In the genomic region with DNA sequence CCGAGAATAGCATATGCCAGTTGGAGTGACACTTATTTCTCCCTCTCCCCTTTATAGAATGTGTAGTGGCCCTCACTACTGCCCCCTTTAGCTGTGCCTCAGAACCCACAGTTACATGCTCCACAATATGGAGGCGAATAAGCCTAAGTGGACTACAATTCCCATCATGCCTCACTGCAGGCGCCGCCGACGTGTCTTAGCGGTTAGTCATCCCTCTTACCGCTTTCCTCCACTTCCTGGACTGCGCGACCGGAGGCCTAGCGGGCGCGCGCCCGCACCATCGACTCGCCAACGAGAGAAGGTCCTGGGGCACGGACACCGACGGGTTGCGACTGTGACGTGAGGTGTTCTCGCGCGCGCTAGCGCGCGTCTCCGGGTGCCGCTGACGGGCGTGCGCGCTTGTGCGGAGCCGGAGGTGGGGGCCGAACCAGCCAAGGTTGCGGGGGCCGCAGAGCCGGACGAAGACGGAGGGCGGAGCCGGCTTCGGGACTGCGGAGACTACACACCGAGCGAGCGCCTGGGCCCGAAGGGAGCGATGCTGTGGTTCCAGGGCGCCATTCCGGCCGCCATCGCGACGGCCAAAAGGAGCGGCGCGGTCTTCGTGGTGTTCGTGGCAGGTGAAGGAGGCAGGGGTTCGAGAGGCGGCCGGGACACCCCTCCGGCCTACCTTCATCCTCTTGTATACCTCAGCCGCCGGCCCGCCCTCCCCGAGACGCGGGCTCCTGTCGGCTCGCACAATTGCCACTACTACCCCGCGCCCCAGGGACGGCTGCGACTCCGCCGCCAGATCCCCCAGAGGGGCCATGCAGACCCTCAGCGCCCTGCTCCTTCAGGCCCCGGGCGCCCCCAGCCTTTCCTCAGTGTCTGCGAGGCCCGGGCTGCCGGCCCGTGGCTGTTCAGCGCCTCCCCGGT, we compare ENCODE assay signal across 1 cellular context.
TF ChIP-seq lines count a peak whose summit lies in the region.

Gene UBXN4, plus strand, starts transcription at position 461 of the 912 bp plus-strand sequence. Its CDS starts 75 bp downstream, at position 536.

TF ChIP-seq in GM12878, 131 proteins besides CTCF, POLR2A, EP300 and RAD21 (continued from another document and continues in another):
- TF ChIP-seq, protein P1, sequence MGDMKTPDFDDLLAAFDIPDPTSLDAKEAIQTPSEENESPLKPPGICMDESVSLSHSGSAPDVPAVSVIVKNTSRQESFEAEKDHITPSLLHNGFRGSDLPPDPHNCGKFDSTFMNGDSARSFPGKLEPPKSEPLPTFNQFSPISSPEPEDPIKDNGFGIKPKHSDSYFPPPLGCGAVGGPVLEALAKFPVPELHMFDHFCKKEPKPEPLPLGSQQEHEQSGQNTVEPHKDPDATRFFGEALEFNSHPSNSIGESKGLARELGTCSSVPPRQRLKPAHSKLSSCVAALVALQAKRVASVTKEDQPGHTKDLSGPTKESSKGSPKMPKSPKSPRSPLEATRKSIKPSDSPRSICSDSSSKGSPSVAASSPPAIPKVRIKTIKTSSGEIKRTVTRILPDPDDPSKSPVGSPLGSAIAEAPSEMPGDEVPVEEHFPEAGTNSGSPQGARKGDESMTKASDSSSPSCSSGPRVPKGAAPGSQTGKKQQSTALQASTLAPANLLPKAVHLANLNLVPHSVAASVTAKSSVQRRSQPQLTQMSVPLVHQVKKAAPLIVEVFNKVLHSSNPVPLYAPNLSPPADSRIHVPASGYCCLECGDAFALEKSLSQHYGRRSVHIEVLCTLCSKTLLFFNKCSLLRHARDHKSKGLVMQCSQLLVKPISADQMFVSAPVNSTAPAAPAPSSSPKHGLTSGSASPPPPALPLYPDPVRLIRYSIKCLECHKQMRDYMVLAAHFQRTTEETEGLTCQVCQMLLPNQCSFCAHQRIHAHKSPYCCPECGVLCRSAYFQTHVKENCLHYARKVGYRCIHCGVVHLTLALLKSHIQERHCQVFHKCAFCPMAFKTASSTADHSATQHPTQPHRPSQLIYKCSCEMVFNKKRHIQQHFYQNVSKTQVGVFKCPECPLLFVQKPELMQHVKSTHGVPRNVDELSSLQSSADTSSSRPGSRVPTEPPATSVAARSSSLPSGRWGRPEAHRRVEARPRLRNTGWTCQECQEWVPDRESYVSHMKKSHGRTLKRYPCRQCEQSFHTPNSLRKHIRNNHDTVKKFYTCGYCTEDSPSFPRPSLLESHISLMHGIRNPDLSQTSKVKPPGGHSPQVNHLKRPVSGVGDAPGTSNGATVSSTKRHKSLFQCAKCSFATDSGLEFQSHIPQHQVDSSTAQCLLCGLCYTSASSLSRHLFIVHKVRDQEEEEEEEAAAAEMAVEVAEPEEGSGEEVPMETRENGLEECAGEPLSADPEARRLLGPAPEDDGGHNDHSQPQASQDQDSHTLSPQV (IDR thresholded peaks at IDR 0.05): no peak
- TF ChIP-seq BCL11A (IDR thresholded peaks at IDR 0.05; ENCODE audit: low read depth, low read length): no peak
- TF ChIP-seq ZBED1 (IDR thresholded peaks at IDR 0.05; ENCODE audit: borderline replicate concordance): peak; percentile 76; the same call in 1 of the 2 replicates
- no peak for TF ChIP-seq FOXK2 (IDR thresholded peaks at IDR 0.05)
- TF ChIP-seq, protein P2, sequence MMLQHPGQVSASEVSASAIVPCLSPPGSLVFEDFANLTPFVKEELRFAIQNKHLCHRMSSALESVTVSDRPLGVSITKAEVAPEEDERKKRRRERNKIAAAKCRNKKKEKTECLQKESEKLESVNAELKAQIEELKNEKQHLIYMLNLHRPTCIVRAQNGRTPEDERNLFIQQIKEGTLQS (IDR thresholded peaks at IDR 0.05; ENCODE audit: borderline replicate concordance, extremely low read depth, low read depth, low read length): no peak
- TF ChIP-seq TBL1XR1 (IDR thresholded peaks at IDR 0.05; ENCODE audit: low read depth, low read length): no peak
- TF ChIP-seq ZNF384 (IDR thresholded peaks at IDR 0.05; ENCODE audit: borderline replicate concordance, low read depth, low read length): no peak
- TF ChIP-seq CEBPZ (IDR thresholded peaks at IDR 0.05; ENCODE audit: low read depth, low read length): no peak
- TF ChIP-seq RELA (IDR thresholded peaks at IDR 0.05; ENCODE audit: borderline replicate concordance, partially characterized antibody): peak; percentile 19
- TF ChIP-seq, protein P3, sequence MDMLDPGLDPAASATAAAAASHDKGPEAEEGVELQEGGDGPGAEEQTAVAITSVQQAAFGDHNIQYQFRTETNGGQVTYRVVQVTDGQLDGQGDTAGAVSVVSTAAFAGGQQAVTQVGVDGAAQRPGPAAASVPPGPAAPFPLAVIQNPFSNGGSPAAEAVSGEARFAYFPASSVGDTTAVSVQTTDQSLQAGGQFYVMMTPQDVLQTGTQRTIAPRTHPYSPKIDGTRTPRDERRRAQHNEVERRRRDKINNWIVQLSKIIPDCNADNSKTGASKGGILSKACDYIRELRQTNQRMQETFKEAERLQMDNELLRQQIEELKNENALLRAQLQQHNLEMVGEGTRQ (IDR thresholded peaks at IDR 0.05; ENCODE audit: borderline replicate concordance, low read depth, low read length): no peak
- TF ChIP-seq, protein P4, sequence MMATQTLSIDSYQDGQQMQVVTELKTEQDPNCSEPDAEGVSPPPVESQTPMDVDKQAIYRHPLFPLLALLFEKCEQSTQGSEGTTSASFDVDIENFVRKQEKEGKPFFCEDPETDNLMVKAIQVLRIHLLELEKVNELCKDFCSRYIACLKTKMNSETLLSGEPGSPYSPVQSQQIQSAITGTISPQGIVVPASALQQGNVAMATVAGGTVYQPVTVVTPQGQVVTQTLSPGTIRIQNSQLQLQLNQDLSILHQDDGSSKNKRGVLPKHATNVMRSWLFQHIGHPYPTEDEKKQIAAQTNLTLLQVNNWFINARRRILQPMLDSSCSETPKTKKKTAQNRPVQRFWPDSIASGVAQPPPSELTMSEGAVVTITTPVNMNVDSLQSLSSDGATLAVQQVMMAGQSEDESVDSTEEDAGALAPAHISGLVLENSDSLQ (IDR thresholded peaks at IDR 0.05): peak; percentile 89
- peak; percentile 76 for TF ChIP-seq SMAD5 (IDR thresholded peaks at IDR 0.05; ENCODE audit: low read depth)
- TF ChIP-seq CHD4 (IDR thresholded peaks at IDR 0.05): 0 out of 2 replicates have a peak, but pooled peaks have one; percentile 57
- TF ChIP-seq PRDM15 (CRISPR knock-in tag; IDR thresholded peaks at IDR 0.05): no peak
- TF ChIP-seq KDM1A (IDR thresholded peaks at IDR 0.05; ENCODE audit: borderline replicate concordance): no peak
- peak; percentile 62; the same call in 1 of the 2 replicates for TF ChIP-seq DPF2 (IDR thresholded peaks at IDR 0.05)
- TF ChIP-seq MYC (IDR thresholded peaks at IDR 0.05; ENCODE audit: insufficient read depth, insufficient read length, insufficient replicate concordance, low read length, severe bottlenecking): no peak
- no peak for TF ChIP-seq SMC3 (IDR thresholded peaks at IDR 0.05; ENCODE audit: borderline replicate concordance, low read length)
- TF ChIP-seq, protein P5, sequence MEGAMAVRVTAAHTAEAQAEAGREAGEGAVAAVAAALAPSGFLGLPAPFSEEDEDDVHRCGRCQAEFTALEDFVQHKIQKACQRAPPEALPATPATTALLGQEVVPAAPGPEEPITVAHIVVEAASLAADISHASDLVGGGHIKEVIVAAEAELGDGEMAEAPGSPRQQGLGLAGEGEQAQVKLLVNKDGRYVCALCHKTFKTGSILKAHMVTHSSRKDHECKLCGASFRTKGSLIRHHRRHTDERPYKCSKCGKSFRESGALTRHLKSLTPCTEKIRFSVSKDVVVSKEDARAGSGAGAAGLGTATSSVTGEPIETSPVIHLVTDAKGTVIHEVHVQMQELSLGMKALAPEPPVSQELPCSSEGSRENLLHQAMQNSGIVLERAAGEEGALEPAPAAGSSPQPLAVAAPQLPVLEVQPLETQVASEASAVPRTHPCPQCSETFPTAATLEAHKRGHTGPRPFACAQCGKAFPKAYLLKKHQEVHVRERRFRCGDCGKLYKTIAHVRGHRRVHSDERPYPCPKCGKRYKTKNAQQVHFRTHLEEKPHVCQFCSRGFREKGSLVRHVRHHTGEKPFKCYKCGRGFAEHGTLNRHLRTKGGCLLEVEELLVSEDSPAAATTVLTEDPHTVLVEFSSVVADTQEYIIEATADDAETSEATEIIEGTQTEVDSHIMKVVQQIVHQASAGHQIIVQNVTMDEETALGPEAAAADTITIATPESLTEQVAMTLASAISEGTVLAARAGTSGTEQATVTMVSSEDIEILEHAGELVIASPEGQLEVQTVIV (IDR thresholded peaks at IDR 0.05; ENCODE audit: borderline replicate concordance, partially characterized antibody): peak; percentile 94
- 0 out of 2 replicates have a peak, but pooled peaks have one; percentile 56 for TF ChIP-seq GATAD2B (conservative IDR thresholded peaks at IDR 0.05; ENCODE audit: low read depth)
- TF ChIP-seq HDGF (IDR thresholded peaks at IDR 0.05): peak; percentile 92
- TF ChIP-seq LARP7 (IDR thresholded peaks at IDR 0.05): peak; percentile 86
- no peak for TF ChIP-seq MTA2 (IDR thresholded peaks at IDR 0.05; ENCODE audit: low read depth)
- no peak for TF ChIP-seq BCL3 (IDR thresholded peaks at IDR 0.05; ENCODE audit: borderline replicate concordance, insufficient read depth, low read depth, low read length, poor library complexity, severe bottlenecking)
- TF ChIP-seq YBX1 (IDR thresholded peaks at IDR 0.05): no peak
- peak; percentile 96 for TF ChIP-seq CREB1 (IDR thresholded peaks at IDR 0.05; ENCODE audit: low read depth)
- TF ChIP-seq, protein P6, sequence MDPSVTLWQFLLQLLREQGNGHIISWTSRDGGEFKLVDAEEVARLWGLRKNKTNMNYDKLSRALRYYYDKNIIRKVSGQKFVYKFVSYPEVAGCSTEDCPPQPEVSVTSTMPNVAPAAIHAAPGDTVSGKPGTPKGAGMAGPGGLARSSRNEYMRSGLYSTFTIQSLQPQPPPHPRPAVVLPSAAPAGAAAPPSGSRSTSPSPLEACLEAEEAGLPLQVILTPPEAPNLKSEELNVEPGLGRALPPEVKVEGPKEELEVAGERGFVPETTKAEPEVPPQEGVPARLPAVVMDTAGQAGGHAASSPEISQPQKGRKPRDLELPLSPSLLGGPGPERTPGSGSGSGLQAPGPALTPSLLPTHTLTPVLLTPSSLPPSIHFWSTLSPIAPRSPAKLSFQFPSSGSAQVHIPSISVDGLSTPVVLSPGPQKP (IDR thresholded peaks at IDR 0.05; ENCODE audit: low read depth, low read length): no peak
- no peak for TF ChIP-seq NFYA (IDR thresholded peaks at IDR 0.05; ENCODE audit: borderline replicate concordance, low read depth, low read length)
- no peak for TF ChIP-seq GABPA (IDR thresholded peaks at IDR 0.05; ENCODE audit: low read depth)
- no peak for TF ChIP-seq MTA3 (IDR thresholded peaks at IDR 0.05; ENCODE audit: borderline replicate concordance, low read length)
- peak; percentile 80 for TF ChIP-seq ASH2L (IDR thresholded peaks at IDR 0.05; ENCODE audit: borderline replicate concordance, low read depth)
